20 cellular contexts compared by ENCODE assay signal in the genomic region with DNA sequence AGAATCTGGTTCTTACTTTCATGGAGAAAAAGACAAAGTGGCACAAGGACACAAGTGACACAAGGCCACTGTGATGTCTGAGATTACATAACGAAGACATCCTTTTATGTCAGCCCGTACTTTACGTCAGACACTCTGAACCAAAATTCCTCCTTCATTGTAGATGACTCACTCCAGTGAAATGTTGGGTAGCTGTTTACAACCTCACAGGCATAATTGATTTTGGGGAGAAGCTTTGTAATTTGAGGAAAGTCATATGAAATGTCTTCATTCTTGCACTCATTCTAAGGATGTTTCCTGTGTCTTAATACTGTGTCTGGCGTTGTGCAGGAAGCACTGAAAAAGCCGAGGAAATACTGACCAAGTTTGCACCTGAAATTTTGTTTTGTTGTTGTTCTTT. TPM values are rescaled to one million over a fixed set of nuclear protein-coding genes. Genes with fewer than 3 reads are reported as not detected.
A peak's percentile ranks its signal among the peaks of the same experiment; 100 is the strongest.
DNase-seq lines count a peak whose midpoint lies in the region; ATAC-seq, FAIRE-seq and TF ChIP-seq lines count a peak whose summit lies in the region.
"Had no signal": no experiment of that assay in that cellular context is flagged by ENCODE, and none has a peak within 500 bp of the region (broad histone marks: within the 10 kb centered on the region; RNA-seq: fewer than 3 reads in every experiment).

No MANE protein-coding gene starts in this region.

- H3K36me3 ChIP-seq in HepG2 (replicated peaks in 1 of 2; ENCODE audit: control insufficient read depth in 1 of 2, insufficient read depth in 2 of 2, low read length in 2 of 2) (no peaks in the 10 kb centered on the region), right lobe of liver (no peaks in the 10 kb centered on the region), endothelial cell of umbilical vein (ENCODE audit: control insufficient read depth in 2 of 2, extremely low read depth in 1 of 2, insufficient read depth in 2 of 2, low read length in 2 of 2) (no peaks in the 10 kb centered on the region), MM.1S (replicated peaks; ENCODE audit: insufficient read depth, low read length) (no peaks in the 10 kb centered on the region)
- H3K36me3 ChIP-seq: BE2C had no signal

- CTCF ChIA-PET in HepG2 (lab: Yijun Ruan, JAX; ENCODE audit: low intra/inter-chr PET ratio, low total read pairs) (no interaction called here), endothelial cell of umbilical vein (lab: Charles Lee) (no interaction called here)

- H3K4me3 ChIP-seq in HepG2 (replicated peaks in 1 of 3; ENCODE audit: insufficient read depth in 1 of 3, low read depth in 2 of 3, low read length in 3 of 3) (no peak overlapping the region), right lobe of liver (no peak overlapping the region), endothelial cell of umbilical vein (replicated peaks in 1 of 3; ENCODE audit: insufficient read depth in 1 of 3, low read depth in 1 of 3, low read length in 3 of 3) (no peak overlapping the region), MM.1S (ENCODE audit: low read length) (no peak overlapping the region)
- H3K4me3 ChIP-seq: K562 had no signal

- H3K79me2 ChIP-seq in HepG2 (ENCODE audit: insufficient read depth, low read length): no peaks in the 10 kb centered on the region
- no peaks in the 10 kb centered on the region for H3K79me2 ChIP-seq in endothelial cell of umbilical vein (ENCODE audit: control insufficient read depth, insufficient read depth, low read length)
- peaks cover 20% of the 10 kb centered on the region for H3K79me2 ChIP-seq in MM.1S (ENCODE audit: low read length)

- dilution Hi-C loops in endothelial cell of umbilical vein (cut with MboI; ENCODE audit: extremely low pct_ligation_motif_present, low sequenced_read_pairs): no loop called here

- H3K27ac Mint-ChIP-seq in type B pancreatic cell: no peak overlapping the region
- H3K27ac Mint-ChIP-seq: CD4-positive, alpha-beta memory T cell had no signal

- no peak overlapping the region for H2AFZ ChIP-seq in HepG2 (ENCODE audit: low read length)
- H2AFZ ChIP-seq in endothelial cell of umbilical vein (ENCODE audit: low read depth, low read length): no peak overlapping the region
- H2AFZ ChIP-seq in MM.1S (ENCODE audit: low read length): no peak overlapping the region

- H3K27ac ChIP-seq in HepG2 (ENCODE audit: extremely low read length, insufficient read depth, low read length) (no peak overlapping the region), right lobe of liver (no peak overlapping the region), endothelial cell of umbilical vein (ENCODE audit: insufficient read depth, low read depth, low read length) (no peak overlapping the region), MM.1S (ENCODE audit: low read length) (no peak overlapping the region)
- H3K27ac ChIP-seq: C4-2B had no signal

- H3K9ac ChIP-seq in HepG2 (ENCODE audit: insufficient read depth, low read depth, low read length) (no peak overlapping the region), endothelial cell of umbilical vein (replicated peaks; ENCODE audit: extremely low read depth, insufficient read depth, low read length) (no peak overlapping the region), MM.1S (ENCODE audit: low read length) (no peak overlapping the region)

- no peak overlapping the region for H3K4me3 Mint-ChIP-seq in type B pancreatic cell
- H3K4me3 Mint-ChIP-seq: CD4-positive, alpha-beta memory T cell had no signal

- H3K9me1 ChIP-seq in endothelial cell of umbilical vein (replicated peaks; ENCODE audit: control insufficient read depth, extremely low read depth, insufficient read depth, low read length): no peaks in the 10 kb centered on the region

- FAIRE-seq in HepG2 (lab: Jason Lieb, UNC) (no peak), endothelial cell of umbilical vein (lab: Jason Lieb, UNC) (no peak), urothelium cell line (lab: Jason Lieb, UNC) (no peak)
- FAIRE-seq: GM12892, K562 had no signal

- POLR2A ChIA-PET in HepG2 (lab: Yijun Ruan, JAX): no interaction called here
- POLR2A ChIA-PET in endothelial cell of umbilical vein (lab: Charles Lee): no interaction called here

- peaks cover 1 to 12% of the 10 kb centered on the region in 2 experiments; a peak in 2 of 5 replicates for H3K27me3 ChIP-seq in HepG2 (ENCODE audit: control insufficient read depth in 1 of 2, insufficient read depth in 2 of 2, low read length in 2 of 2)
- H3K27me3 ChIP-seq in right lobe of liver: no peaks in the 10 kb centered on the region
- no peaks in the 10 kb centered on the region for H3K27me3 ChIP-seq in endothelial cell of umbilical vein (ENCODE audit: control insufficient read depth in 2 of 2, insufficient read depth in 2 of 2, low read length in 2 of 2)
- H3K27me3 ChIP-seq in MM.1S (replicated peaks; ENCODE audit: insufficient read depth, low read length): no peaks in the 10 kb centered on the region

- peaks cover 18% of the 10 kb centered on the region for H3F3A ChIP-seq in MM.1S (ENCODE audit: insufficient read depth, low read length)

- BruUV-seq in HepG2 (replicated peaks; lab: Mats Ljungman, UMichigan) (no TSS peak), endothelial cell of umbilical vein (replicated peaks; lab: Mats Ljungman, UMichigan) (no TSS peak)

- H3K36me3 Mint-ChIP-seq in type B pancreatic cell: no peaks in the 10 kb centered on the region

- H3K4me2 ChIP-seq in HepG2 (ENCODE audit: low read depth, low read length) (no peak overlapping the region), endothelial cell of umbilical vein (ENCODE audit: insufficient read depth, low read length) (no peak overlapping the region), MM.1S (ENCODE audit: low read depth, low read length) (no peak overlapping the region)

- TF ChIP-seq RAD21 in HepG2 (CRISPR knock-in tag; IDR thresholded peaks at IDR 0.05): no peak

- H4K20me1 ChIP-seq in HepG2 (ENCODE audit: insufficient read depth, low read length) (no peaks in the 10 kb centered on the region), endothelial cell of umbilical vein (replicated peaks; ENCODE audit: control insufficient read depth, extremely low read depth, insufficient read depth, low read length) (no peaks in the 10 kb centered on the region), MM.1S (ENCODE audit: insufficient read depth, low read length) (no peaks in the 10 kb centered on the region)

- no peak for TF ChIP-seq POLR2A in HepG2 (IDR thresholded peaks at IDR 0.05; ENCODE audit: insufficient read depth in 1 of 2, low read depth in 2 of 2, low read length in 2 of 2)
- TF ChIP-seq POLR2A in right lobe of liver (IDR thresholded peaks at IDR 0.05): no peak
- TF ChIP-seq POLR2A in endothelial cell of umbilical vein (IDR thresholded peaks at IDR 0.05; ENCODE audit: low read depth, low read length): no peak

- H3K9me3 ChIP-seq in HepG2 (ENCODE audit: low read length) (no peaks in the 10 kb centered on the region), right lobe of liver (no peaks in the 10 kb centered on the region), endothelial cell of umbilical vein (replicated peaks; ENCODE audit: control insufficient read depth, insufficient read depth, low read length) (no peaks in the 10 kb centered on the region), MM.1S (replicated peaks; ENCODE audit: insufficient read depth, low read length) (no peaks in the 10 kb centered on the region)
- H3K9me3 ChIP-seq: BE2C had no signal

- H3K9me2 ChIP-seq in MM.1S (replicated peaks; ENCODE audit: insufficient read depth, low read length): no peaks in the 10 kb centered on the region

- H3K4me1 ChIP-seq in HepG2 (ENCODE audit: insufficient read depth, low read length) (peaks cover 22% of the 10 kb centered on the region), right lobe of liver (no peaks in the 10 kb centered on the region), endothelial cell of umbilical vein (ENCODE audit: control insufficient read depth, extremely low read depth, insufficient read depth, low read length) (no peaks in the 10 kb centered on the region), MM.1S (ENCODE audit: low read length) (peaks cover 20% of the 10 kb centered on the region)
- H3K4me1 ChIP-seq: BE2C had no signal

- H3K27me3 Mint-ChIP-seq in type B pancreatic cell: peaks cover 32% of the 10 kb centered on the region

- H3K4me1 Mint-ChIP-seq in type B pancreatic cell (ENCODE audit: unreplicated experiment): no peaks in the 10 kb centered on the region

- TF ChIP-seq EP300 in HepG2 (IDR thresholded peaks at IDR 0.05; ENCODE audit: low read depth in 2 of 2, low read length in 2 of 2) (no peak), HepG2 (CRISPR knock-in tag; IDR thresholded peaks at IDR 0.05; ENCODE audit: borderline replicate concordance) (no peak)

- no peak for ATAC-seq in HepG2
- ATAC-seq in right lobe of liver: no peak
- no peak for ATAC-seq in esophagus mucosa
- ATAC-seq: K562 had no signal

- 6% methylated on average over 5 of the region's 5 CpGs for WGBS in HepG2 (ENCODE audit: low lambda C conversion rate)
- WGBS in right lobe of liver (ENCODE audit: insufficient coverage, low coverage, low lambda C conversion rate, missing lambda C conversion rate): 59% methylated on average over 5 of the region's 5 CpGs

- in situ Hi-C loops in HepG2 (cut with HindIII; ENCODE audit: extremely low pct_ligation_motif_present, low pct_unique_long_range_greater_than_20kb): no loop called here

- H3K9me3 Mint-ChIP-seq in type B pancreatic cell: no peaks in the 10 kb centered on the region

- TF ChIP-seq CTCF in HepG2 (CRISPR knock-in tag; IDR thresholded peaks at IDR 0.05): no peak
- TF ChIP-seq CTCF in right lobe of liver (IDR thresholded peaks at IDR 0.05): no peak
- TF ChIP-seq CTCF in endothelial cell of umbilical vein (IDR thresholded peaks at IDR 0.05; ENCODE audit: extremely low read depth in 1 of 2, insufficient read depth in 1 of 2, low read depth in 1 of 2, low read length in 2 of 2): no peak
- no peak for TF ChIP-seq CTCF in type B pancreatic cell (conservative IDR thresholded peaks at IDR 0.05)
- no peak for TF ChIP-seq CTCF in MM.1S (IDR thresholded peaks at IDR 0.05; ENCODE audit: low read length)

- no peak for DNase-seq in HepG2 (ENCODE audit: low spot score)
- no peak for DNase-seq in right lobe of liver
- DNase-seq in RKO (ENCODE audit: low spot score): peak; percentile 8
- DNase-seq in endothelial cell of umbilical vein (ENCODE audit: low read depth, low spot score): no peak
- DNase-seq in urothelium cell line (ENCODE audit: low spot score): peak; percentile 53
- no peak for DNase-seq in type B pancreatic cell (ENCODE audit: extremely low spot score, unreplicated experiment)
- no peak for DNase-seq in MM.1S
- DNase-seq: 8988T; BE2C; CD4-positive, alpha-beta memory T cell; DMS79 treated with DMSO at 0.1 percent for 48 hours; EL; GDM1; H7 had no signal

- intact Hi-C loops in HepG2 (cut with micrococcal nuclease; ENCODE audit: unreplicated experiment) (no loop called here), right lobe of liver (cut with DNase I) (no loop called here), endothelial cell of umbilical vein (cut with micrococcal nuclease) (no loop called here)

RNA-seq across cellular contexts. Expression of a gene that starts 20.0 kb away (rescaled TPM):
- total RNA-seq in HepG2 (2016; rRNA removed; fragmentation: Illumina TruSeq; extraction: Trizol) (not detected in 2 replicates), right lobe of liver (not detected), endothelial cell of umbilical vein (not detected in 2 replicates), type B pancreatic cell (ENCODE audit: low replicate concordance) (0.48 TPM in 1 of 2 replicates, not detected in the other), esophagus mucosa (not detected)
- total RNA-seq in HepG2 (2016; cell fraction: cytosol; rRNA removed; fragmentation: Illumina TruSeq; extraction: Trizol; ENCODE audit: low read depth): not detected in 2 replicates
- not detected in 2 replicates for total RNA-seq in HepG2 (2016; cell fraction: insoluble cytoplasmic fraction; rRNA removed; fragmentation: Illumina TruSeq; extraction: Trizol)
- not detected in 2 replicates for total RNA-seq in HepG2 (2016; cell fraction: membrane; rRNA removed; fragmentation: Illumina TruSeq; extraction: Trizol)
- not detected in 2 replicates for total RNA-seq in HepG2 (2016; cell fraction: nucleus; rRNA removed; fragmentation: Illumina TruSeq; extraction: Trizol)
- polyA plus RNA-seq in HepG2 (2011; rRNA removed) (not detected in 2 replicates), endothelial cell of umbilical vein (not detected in 2 replicates)
- not detected in 2 replicates for polyA plus RNA-seq in HepG2 (2011; cell fraction: cytosol; rRNA removed)
- polyA plus RNA-seq in HepG2 (2011; cell fraction: nucleus; rRNA removed): not detected in 2 replicates
- 0.53 and 2.3 TPM in 2 replicates for polyA plus RNA-seq in HepG2 (2012)
- not detected in 2 replicates for polyA plus RNA-seq in HepG2 (2016; cell fraction: cytosol; fragmentation: Illumina TruSeq; extraction: Trizol; ENCODE audit: low read depth)
- polyA plus RNA-seq in HepG2 (2016; cell fraction: insoluble cytoplasmic fraction; fragmentation: Illumina TruSeq; extraction: Trizol; ENCODE audit: low read depth): not detected in 2 replicates
- polyA plus RNA-seq in HepG2 (2016; cell fraction: membrane; fragmentation: Illumina TruSeq; extraction: Trizol; ENCODE audit: low read depth): not detected in 2 replicates
- polyA plus RNA-seq in HepG2 (2016; cell fraction: nucleus; fragmentation: Illumina TruSeq; extraction: Trizol; ENCODE audit: insufficient read depth, low read depth): not detected in 2 replicates
- polyA minus RNA-seq in HepG2 (2011; rRNA and poly(A)+ RNA removed; ENCODE audit: low replicate concordance): not detected in 2 replicates
- not detected in 2 replicates for polyA minus RNA-seq in HepG2 (2011; cell fraction: cytosol; rRNA and poly(A)+ RNA removed)
- not detected in 2 replicates for polyA minus RNA-seq in HepG2 (2011; cell fraction: nucleus; rRNA and poly(A)+ RNA removed)
- not detected in 2 replicates for polyA plus RNA-seq in endothelial cell of umbilical vein (2011; cell fraction: cytosol; rRNA removed)
- not detected in 2 replicates for polyA plus RNA-seq in endothelial cell of umbilical vein (2011; cell fraction: nucleus; rRNA removed)
- not detected in 2 replicates for polyA plus RNA-seq in endothelial cell of umbilical vein (2012)
- polyA minus RNA-seq in endothelial cell of umbilical vein: not detected in 2 replicates
- polyA minus RNA-seq in endothelial cell of umbilical vein (2011; cell fraction: cytosol; rRNA and poly(A)+ RNA removed): not detected
- not detected in 2 replicates for polyA minus RNA-seq in endothelial cell of umbilical vein (2011; cell fraction: nucleus; rRNA and poly(A)+ RNA removed)
- total RNA-seq: CD4-positive, alpha-beta memory T cell; H7; HT1080; K562 had no signal
- polyA plus RNA-seq: AG04450, K562 had no signal

RNA-seq across cellular contexts. Expression of a gene that starts 28.6 kb away (rescaled TPM):
- total RNA-seq in HepG2 (2016; rRNA removed; fragmentation: Illumina TruSeq; extraction: Trizol) (not detected in 2 replicates), right lobe of liver (not detected), endothelial cell of umbilical vein (not detected in 2 replicates), type B pancreatic cell (ENCODE audit: low replicate concordance) (not detected in 2 replicates), esophagus mucosa (not detected)
- total RNA-seq in HepG2 (2016; cell fraction: cytosol; rRNA removed; fragmentation: Illumina TruSeq; extraction: Trizol; ENCODE audit: low read depth): not detected in 2 replicates
- not detected in 2 replicates for total RNA-seq in HepG2 (2016; cell fraction: insoluble cytoplasmic fraction; rRNA removed; fragmentation: Illumina TruSeq; extraction: Trizol)
- not detected in 2 replicates for total RNA-seq in HepG2 (2016; cell fraction: membrane; rRNA removed; fragmentation: Illumina TruSeq; extraction: Trizol)
- not detected in 2 replicates for total RNA-seq in HepG2 (2016; cell fraction: nucleus; rRNA removed; fragmentation: Illumina TruSeq; extraction: Trizol)
- polyA plus RNA-seq in HepG2 (2011; rRNA removed) (not detected in 2 replicates), endothelial cell of umbilical vein (not detected in 2 replicates)
- not detected in 2 replicates for polyA plus RNA-seq in HepG2 (2011; cell fraction: cytosol; rRNA removed)
- not detected in 2 replicates for polyA plus RNA-seq in HepG2 (2011; cell fraction: nucleus; rRNA removed)
- not detected in 2 replicates for polyA plus RNA-seq in HepG2 (2012)
- polyA plus RNA-seq in HepG2 (2016; cell fraction: cytosol; fragmentation: Illumina TruSeq; extraction: Trizol; ENCODE audit: low read depth): not detected in 2 replicates
- polyA plus RNA-seq in HepG2 (2016; cell fraction: insoluble cytoplasmic fraction; fragmentation: Illumina TruSeq; extraction: Trizol; ENCODE audit: low read depth): not detected in 2 replicates
- not detected in 2 replicates for polyA plus RNA-seq in HepG2 (2016; cell fraction: membrane; fragmentation: Illumina TruSeq; extraction: Trizol; ENCODE audit: low read depth)
- polyA plus RNA-seq in HepG2 (2016; cell fraction: nucleus; fragmentation: Illumina TruSeq; extraction: Trizol; ENCODE audit: insufficient read depth, low read depth): not detected in 2 replicates
- polyA minus RNA-seq in HepG2 (2011; rRNA and poly(A)+ RNA removed; ENCODE audit: low replicate concordance): not detected in 2 replicates
- not detected in 2 replicates for polyA minus RNA-seq in HepG2 (2011; cell fraction: cytosol; rRNA and poly(A)+ RNA removed)
- not detected in 2 replicates for polyA minus RNA-seq in HepG2 (2011; cell fraction: nucleus; rRNA and poly(A)+ RNA removed)
- polyA plus RNA-seq in endothelial cell of umbilical vein (2011; cell fraction: cytosol; rRNA removed): not detected in 2 replicates
- not detected in 2 replicates for polyA plus RNA-seq in endothelial cell of umbilical vein (2011; cell fraction: nucleus; rRNA removed)
- polyA plus RNA-seq in endothelial cell of umbilical vein (2012): not detected in 2 replicates
- polyA minus RNA-seq in endothelial cell of umbilical vein: not detected in 2 replicates
- not detected for polyA minus RNA-seq in endothelial cell of umbilical vein (2011; cell fraction: cytosol; rRNA and poly(A)+ RNA removed)
- not detected in 2 replicates for polyA minus RNA-seq in endothelial cell of umbilical vein (2011; cell fraction: nucleus; rRNA and poly(A)+ RNA removed)
- total RNA-seq: CD4-positive, alpha-beta memory T cell; H7; HT1080; K562 had no signal
- polyA plus RNA-seq: AG04450; CD4-positive, alpha-beta memory T cell; K562 had no signal

RNA-seq across cellular contexts. Expression of a gene that starts 53.5 kb away (rescaled TPM):
- not detected in 2 replicates for total RNA-seq in HepG2 (2016; rRNA removed; fragmentation: Illumina TruSeq; extraction: Trizol)
- not detected in 2 replicates for total RNA-seq in HepG2 (2016; cell fraction: cytosol; rRNA removed; fragmentation: Illumina TruSeq; extraction: Trizol; ENCODE audit: low read depth)
- total RNA-seq in HepG2 (2016; cell fraction: insoluble cytoplasmic fraction; rRNA removed; fragmentation: Illumina TruSeq; extraction: Trizol): not detected in 2 replicates
- total RNA-seq in HepG2 (2016; cell fraction: membrane; rRNA removed; fragmentation: Illumina TruSeq; extraction: Trizol): not detected in 2 replicates
- not detected in 2 replicates for total RNA-seq in HepG2 (2016; cell fraction: nucleus; rRNA removed; fragmentation: Illumina TruSeq; extraction: Trizol)
- not detected in 2 replicates for polyA plus RNA-seq in HepG2 (2011; rRNA removed)
- not detected in 2 replicates for polyA plus RNA-seq in HepG2 (2011; cell fraction: cytosol; rRNA removed)
- polyA plus RNA-seq in HepG2 (2011; cell fraction: nucleus; rRNA removed): not detected in 2 replicates
- not detected in 2 replicates for polyA plus RNA-seq in HepG2 (2012)
- not detected in 2 replicates for polyA plus RNA-seq in HepG2 (2016; cell fraction: cytosol; fragmentation: Illumina TruSeq; extraction: Trizol; ENCODE audit: low read depth)
- not detected in 2 replicates for polyA plus RNA-seq in HepG2 (2016; cell fraction: insoluble cytoplasmic fraction; fragmentation: Illumina TruSeq; extraction: Trizol; ENCODE audit: low read depth)
- polyA plus RNA-seq in HepG2 (2016; cell fraction: membrane; fragmentation: Illumina TruSeq; extraction: Trizol; ENCODE audit: low read depth): not detected in 2 replicates
- not detected in 2 replicates for polyA plus RNA-seq in HepG2 (2016; cell fraction: nucleus; fragmentation: Illumina TruSeq; extraction: Trizol; ENCODE audit: insufficient read depth, low read depth)
- polyA minus RNA-seq in HepG2 (2011; rRNA and poly(A)+ RNA removed; ENCODE audit: low replicate concordance): not detected in 2 replicates
- not detected in 2 replicates for polyA minus RNA-seq in HepG2 (2011; cell fraction: cytosol; rRNA and poly(A)+ RNA removed)
- not detected in 2 replicates for polyA minus RNA-seq in HepG2 (2011; cell fraction: nucleus; rRNA and poly(A)+ RNA removed)
- total RNA-seq in right lobe of liver: not detected
- total RNA-seq in endothelial cell of umbilical vein: not detected in 2 replicates
- polyA plus RNA-seq in endothelial cell of umbilical vein: not detected in 2 replicates
- polyA plus RNA-seq in endothelial cell of umbilical vein (2011; cell fraction: cytosol; rRNA removed): not detected in 2 replicates
- not detected in 2 replicates for polyA plus RNA-seq in endothelial cell of umbilical vein (2011; cell fraction: nucleus; rRNA removed)
- not detected in 2 replicates for polyA plus RNA-seq in endothelial cell of umbilical vein (2012)
- polyA minus RNA-seq in endothelial cell of umbilical vein: not detected in 2 replicates
- not detected for polyA minus RNA-seq in endothelial cell of umbilical vein (2011; cell fraction: cytosol; rRNA and poly(A)+ RNA removed)
- polyA minus RNA-seq in endothelial cell of umbilical vein (2011; cell fraction: nucleus; rRNA and poly(A)+ RNA removed): not detected in 2 replicates
- not detected in 2 replicates for total RNA-seq in type B pancreatic cell (ENCODE audit: low replicate concordance)
- not detected for total RNA-seq in esophagus mucosa
- total RNA-seq: H7, HT1080 had no signal
- polyA plus RNA-seq: AG04450 had no signal

Comparison
In these comparisons a context has a peak if more than half of its experiments do, and no peak if none do; other contexts are left out.
1. DNase-seq: peak in RKO (single experiment) and urothelium cell line (single experiment); none in HepG2 (single experiment), right lobe of liver (0 of 3), endothelial cell of umbilical vein (single experiment), type B pancreatic cell (single experiment) and MM.1S (single experiment).